1 cellular context compared by ENCODE assay signal in genomic region chr4:151266542-151266941, GRCh38.
TF ChIP-seq lines count a peak whose summit lies in the region.

No MANE protein-coding gene starts in this region.

TF ChIP-seq in GM23338, 12 proteins besides CTCF, POLR2A, EP300 and RAD21 (continued from another document):
- TF ChIP-seq, protein P1, sequence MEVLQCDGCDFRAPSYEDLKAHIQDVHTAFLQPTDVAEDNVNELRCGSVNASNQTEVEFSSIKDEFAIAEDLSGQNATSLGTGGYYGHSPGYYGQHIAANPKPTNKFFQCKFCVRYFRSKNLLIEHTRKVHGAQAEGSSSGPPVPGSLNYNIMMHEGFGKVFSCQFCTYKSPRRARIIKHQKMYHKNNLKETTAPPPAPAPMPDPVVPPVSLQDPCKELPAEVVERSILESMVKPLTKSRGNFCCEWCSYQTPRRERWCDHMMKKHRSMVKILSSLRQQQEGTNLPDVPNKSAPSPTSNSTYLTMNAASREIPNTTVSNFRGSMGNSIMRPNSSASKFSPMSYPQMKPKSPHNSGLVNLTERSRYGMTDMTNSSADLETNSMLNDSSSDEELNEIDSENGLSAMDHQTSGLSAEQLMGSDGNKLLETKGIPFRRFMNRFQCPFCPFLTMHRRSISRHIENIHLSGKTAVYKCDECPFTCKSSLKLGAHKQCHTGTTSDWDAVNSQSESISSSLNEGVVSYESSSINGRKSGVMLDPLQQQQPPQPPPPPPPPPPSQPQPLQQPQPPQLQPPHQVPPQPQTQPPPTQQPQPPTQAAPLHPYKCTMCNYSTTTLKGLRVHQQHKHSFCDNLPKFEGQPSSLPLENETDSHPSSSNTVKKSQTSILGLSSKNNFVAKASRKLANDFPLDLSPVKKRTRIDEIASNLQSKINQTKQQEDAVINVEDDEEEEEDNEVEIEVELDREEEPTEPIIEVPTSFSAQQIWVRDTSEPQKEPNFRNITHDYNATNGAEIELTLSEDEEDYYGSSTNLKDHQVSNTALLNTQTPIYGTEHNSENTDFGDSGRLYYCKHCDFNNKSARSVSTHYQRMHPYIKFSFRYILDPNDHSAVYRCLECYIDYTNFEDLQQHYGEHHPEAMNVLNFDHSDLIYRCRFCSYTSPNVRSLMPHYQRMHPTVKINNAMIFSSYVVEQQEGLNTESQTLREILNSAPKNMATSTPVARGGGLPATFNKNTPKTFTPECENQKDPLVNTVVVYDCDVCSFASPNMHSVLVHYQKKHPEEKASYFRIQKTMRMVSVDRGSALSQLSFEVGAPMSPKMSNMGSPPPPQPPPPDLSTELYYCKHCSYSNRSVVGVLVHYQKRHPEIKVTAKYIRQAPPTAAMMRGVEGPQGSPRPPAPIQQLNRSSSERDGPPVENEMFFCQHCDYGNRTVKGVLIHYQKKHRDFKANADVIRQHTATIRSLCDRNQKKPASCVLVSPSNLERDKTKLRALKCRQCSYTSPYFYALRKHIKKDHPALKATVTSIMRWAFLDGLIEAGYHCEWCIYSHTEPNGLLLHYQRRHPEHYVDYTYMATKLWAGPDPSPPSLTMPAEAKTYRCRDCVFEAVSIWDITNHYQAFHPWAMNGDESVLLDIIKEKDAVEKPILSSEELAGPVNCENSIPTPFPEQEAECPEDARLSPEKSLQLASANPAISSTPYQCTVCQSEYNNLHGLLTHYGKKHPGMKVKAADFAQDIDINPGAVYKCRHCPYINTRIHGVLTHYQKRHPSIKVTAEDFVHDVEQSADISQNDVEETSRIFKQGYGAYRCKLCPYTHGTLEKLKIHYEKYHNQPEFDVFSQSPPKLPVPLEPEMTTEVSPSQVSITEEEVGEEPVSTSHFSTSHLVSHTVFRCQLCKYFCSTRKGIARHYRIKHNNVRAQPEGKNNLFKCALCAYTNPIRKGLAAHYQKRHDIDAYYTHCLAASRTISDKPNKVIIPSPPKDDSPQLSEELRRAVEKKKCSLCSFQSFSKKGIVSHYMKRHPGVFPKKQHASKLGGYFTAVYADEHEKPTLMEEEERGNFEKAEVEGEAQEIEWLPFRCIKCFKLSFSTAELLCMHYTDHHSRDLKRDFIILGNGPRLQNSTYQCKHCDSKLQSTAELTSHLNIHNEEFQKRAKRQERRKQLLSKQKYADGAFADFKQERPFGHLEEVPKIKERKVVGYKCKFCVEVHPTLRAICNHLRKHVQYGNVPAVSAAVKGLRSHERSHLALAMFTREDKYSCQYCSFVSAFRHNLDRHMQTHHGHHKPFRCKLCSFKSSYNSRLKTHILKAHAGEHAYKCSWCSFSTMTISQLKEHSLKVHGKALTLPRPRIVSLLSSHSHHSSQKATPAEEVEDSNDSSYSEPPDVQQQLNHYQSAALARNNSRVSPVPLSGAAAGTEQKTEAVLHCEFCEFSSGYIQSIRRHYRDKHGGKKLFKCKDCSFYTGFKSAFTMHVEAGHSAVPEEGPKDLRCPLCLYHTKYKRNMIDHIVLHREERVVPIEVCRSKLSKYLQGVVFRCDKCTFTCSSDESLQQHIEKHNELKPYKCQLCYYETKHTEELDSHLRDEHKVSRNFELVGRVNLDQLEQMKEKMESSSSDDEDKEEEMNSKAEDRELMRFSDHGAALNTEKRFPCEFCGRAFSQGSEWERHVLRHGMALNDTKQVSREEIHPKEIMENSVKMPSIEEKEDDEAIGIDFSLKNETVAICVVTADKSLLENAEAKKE (CRISPR knock-in tag; IDR thresholded peaks at IDR 0.05), result no peak
- TF ChIP-seq ZNF331 (CRISPR knock-in tag; IDR thresholded peaks at IDR 0.05; ENCODE audit: low read depth) (no peak), POLR2AphosphoS5 (IDR thresholded peaks at IDR 0.05; ENCODE audit: low read depth) (no peak)
